ENCODE assay signal across 9 cellular contexts in genomic region chr9:99433555-99433954, GRCh38.
DNase-seq lines count a peak whose midpoint lies in the region; ATAC-seq and TF ChIP-seq lines count a peak whose summit lies in the region.
"Had no signal": no experiment of that assay in that cellular context is flagged by ENCODE, and none has a peak within 500 bp of the region (broad histone marks: within the 10 kb centered on the region; RNA-seq: fewer than 3 reads in every experiment).

No MANE protein-coding gene starts in this region.

- peak; percentile 99 for ATAC-seq in HG02938 (IDR thresholded peaks at IDR 0.05; ENCODE audit: unreplicated experiment)

- no peak for TF ChIP-seq CTCF in kidney epithelial cell (IDR thresholded peaks at IDR 0.05; ENCODE audit: insufficient read depth, low read length, poor library complexity, severe bottlenecking)

- no peak overlapping the region for H3K4me3 Mint-ChIP-seq in activated naive CD4-positive, alpha-beta T cell treated with anti-CD3 and anti-CD28 coated beads for 36 hours
- H3K4me3 Mint-ChIP-seq: brain had no signal

- H3K27ac Mint-ChIP-seq in activated naive CD4-positive, alpha-beta T cell treated with anti-CD3 and anti-CD28 coated beads for 36 hours, result no peak overlapping the region
- H3K27ac Mint-ChIP-seq: brain had no signal

- H3K27me3 ChIP-seq in kidney epithelial cell (ENCODE audit: control insufficient read depth, insufficient read depth, low read length), result no peaks in the 10 kb centered on the region

- H3K27me3 Mint-ChIP-seq in activated naive CD4-positive, alpha-beta T cell treated with anti-CD3 and anti-CD28 coated beads for 36 hours (ENCODE audit: low read depth), result no peaks in the 10 kb centered on the region

- no peaks in the 10 kb centered on the region for H3K36me3 Mint-ChIP-seq in activated naive CD4-positive, alpha-beta T cell treated with anti-CD3 and anti-CD28 coated beads for 36 hours (ENCODE audit: low read depth)
- H3K36me3 Mint-ChIP-seq: brain had no signal

- no peaks in the 10 kb centered on the region for H3K9me3 Mint-ChIP-seq in activated naive CD4-positive, alpha-beta T cell treated with anti-CD3 and anti-CD28 coated beads for 36 hours

- peaks cover 4% of the 10 kb centered on the region for H3K4me1 Mint-ChIP-seq in activated naive CD4-positive, alpha-beta T cell treated with anti-CD3 and anti-CD28 coated beads for 36 hours (ENCODE audit: low read depth)

- DNase-seq in activated CD4-positive, alpha-beta T cell treated with anti-CD3 and anti-CD28 coated beads for 1 hour, result peak; percentile 24
- DNase-seq in activated CD4-positive, alpha-beta T cell treated with anti-CD3 and anti-CD28 coated beads, Interleukin-2, amount 50 U/mL, for 1 hour, result no peak
- DNase-seq in OCI-M1 (lab: John Stamatoyannopoulos, UW), result peak; percentile 73
- peak; percentile 65 for DNase-seq in activated naive CD4-positive, alpha-beta T cell treated with anti-CD3 and anti-CD28 coated beads for 36 hours
- peak; percentile 73 for DNase-seq in kidney epithelial cell (ENCODE audit: low read depth)
- DNase-seq in stimulated activated CD8-positive, alpha-beta memory T cell treated with anti-CD3 and anti-CD28 coated beads, Interleukin-4, amount 100 ng/mL, for 48 hours, result peak; percentile 72
- DNase-seq in NCI-H1694 (lab: John Stamatoyannopoulos, UW), result no peak

- H3K36me3 ChIP-seq in kidney epithelial cell (ENCODE audit: control insufficient read depth, insufficient read depth, low read length), result no peaks in the 10 kb centered on the region

- CTCF ChIA-PET in activated naive CD4-positive, alpha-beta T cell treated with anti-CD3 and anti-CD28 coated beads for 36 hours (lab: Charles Lee), result no interaction called here

- intact Hi-C loops in activated naive CD4-positive, alpha-beta T cell treated with anti-CD3 and anti-CD28 coated beads for 36 hours (cut with micrococcal nuclease), result no loop called here

- no peak overlapping the region for H3K4me3 ChIP-seq in kidney epithelial cell (ENCODE audit: low read depth, low read length)

Comparison
In these comparisons a context has a peak if more than half of its experiments do, and no peak if none do; other contexts are left out.
1. DNase-seq: peak in activated CD4-positive, alpha-beta T cell treated with anti-CD3 and anti-CD28 coated beads for 1 hour (single experiment), OCI-M1 (single experiment), activated naive CD4-positive, alpha-beta T cell treated with anti-CD3 and anti-CD28 coated beads for 36 hours (single experiment), kidney epithelial cell (single experiment) and stimulated activated CD8-positive, alpha-beta memory T cell treated with anti-CD3 and anti-CD28 coated beads, Interleukin-4, amount 100 ng/mL, for 48 hours (single experiment); none in activated CD4-positive, alpha-beta T cell treated with anti-CD3 and anti-CD28 coated beads, Interleukin-2, amount 50 U/mL, for 1 hour (single experiment) and NCI-H1694 (single experiment).